Comparison of ENCODE assay signal across 8 cellular contexts in genomic region chr9:137187386-137187785, GRCh38. TPM values are rescaled to one million over a fixed set of nuclear protein-coding genes. Genes with fewer than 3 reads are reported as not detected.
DNase-seq lines count a peak whose midpoint lies in the region; ATAC-seq and TF ChIP-seq lines count a peak whose summit lies in the region.

No MANE protein-coding gene starts in this region.

- WGBS in esophagus muscularis mucosa: 84% methylated on average over 14 of the region's 15 CpGs
- WGBS in trophoblast cell (ENCODE audit: extremely low coverage, insufficient coverage, insufficient read length): no CpG with 5 or more reads among the region's 15 CpGs

- no peak for ATAC-seq in GM19035 (IDR thresholded peaks at IDR 0.05; ENCODE audit: unreplicated experiment)
- ATAC-seq in HG03175 (IDR thresholded peaks at IDR 0.05; ENCODE audit: unreplicated experiment): no peak

- no peak overlapping the region for H3K23ac ChIP-seq in trophoblast cell (ENCODE audit: low read length)

- no peaks in the 10 kb centered on the region for H3K9me3 Mint-ChIP-seq in Calu3 (ENCODE audit: low read depth, unreplicated experiment)

- H4K8ac ChIP-seq in trophoblast cell (ENCODE audit: low read depth, low read length): peak overlapping the region; percentile 97

- peak overlapping the region; percentile 71 for H4K12ac ChIP-seq in trophoblast cell (ENCODE audit: low read depth, low read length)

- no peak overlapping the region for H3K27ac Mint-ChIP-seq in Calu3 (ENCODE audit: unreplicated experiment)

- no peak overlapping the region for H2BK12ac ChIP-seq in trophoblast cell (ENCODE audit: low read length)

- no peak overlapping the region for H2BK5ac ChIP-seq in trophoblast cell (ENCODE audit: low read depth, low read length, poor library complexity)

- H3K36me3 ChIP-seq in Peyer's patch (peaks cover 0 to 65% (median 0%) of the 10 kb centered on the region in 3 donors), esophagus muscularis mucosa (peaks cover 41 to 76% (median 68%) of the 10 kb centered on the region in 4 donors), trophoblast cell (ENCODE audit: control insufficient read depth in 1 of 2, insufficient read depth in 2 of 2, low read length in 2 of 2) (peaks cover 71 to 72% of the 10 kb centered on the region in 2 experiments)

- no peak overlapping the region for H3K9ac ChIP-seq in trophoblast cell (ENCODE audit: low read length)

- peak overlapping the region; percentile 77 for H3K4ac ChIP-seq in trophoblast cell (ENCODE audit: low read depth, low read length)

- no peaks in the 10 kb centered on the region for H3K27me3 ChIP-seq in Peyer's patch
- no peaks in the 10 kb centered on the region for H3K27me3 ChIP-seq in esophagus muscularis mucosa
- no peaks in the 10 kb centered on the region for H3K27me3 ChIP-seq in trophoblast cell (ENCODE audit: insufficient read depth, low read length)

- CTCF ChIA-PET in Calu3 (lab: Charles Lee): no interaction called here

- no peak overlapping the region for H3K14ac ChIP-seq in trophoblast cell (ENCODE audit: low read length)

- peaks cover 12 to 52% (median 26%) of the 10 kb centered on the region in 4 donors for H3K4me1 ChIP-seq in Peyer's patch
- peaks cover 45 to 69% (median 54%) of the 10 kb centered on the region in 4 donors for H3K4me1 ChIP-seq in esophagus muscularis mucosa
- H3K4me1 ChIP-seq in trophoblast cell (ENCODE audit: control insufficient read depth in 1 of 2, insufficient read depth in 2 of 2, low read length in 2 of 2): peaks cover 17 to 18% of the 10 kb centered on the region in 2 experiments

- H2AK5ac ChIP-seq in trophoblast cell (ENCODE audit: low read length): no peak overlapping the region

- H3K27ac ChIP-seq in Peyer's patch (no peak overlapping the region), esophagus muscularis mucosa (replicated peaks in 1 of 4) (no peak overlapping the region), trophoblast cell (ENCODE audit: low read depth, low read length) (no peak overlapping the region)

- H3K18ac ChIP-seq in trophoblast cell (ENCODE audit: low read length): peak overlapping the region; percentile 78

- H4K91ac ChIP-seq in trophoblast cell (ENCODE audit: low read depth, low read length): no peak overlapping the region

- H2AFZ ChIP-seq in trophoblast cell (ENCODE audit: insufficient read depth, low read length, poor library complexity): no peak overlapping the region

- H3K79me1 ChIP-seq in trophoblast cell (ENCODE audit: low read length): peaks cover 5% of the 10 kb centered on the region

- H3K4me2 ChIP-seq in trophoblast cell (ENCODE audit: low read length): peak overlapping the region; percentile 90

- TF ChIP-seq EP300 in esophagus muscularis mucosa (IDR thresholded peaks at IDR 0.05): no peak

- intact Hi-C loops in Calu3 (cut with micrococcal nuclease; ENCODE audit: unreplicated experiment): no loop called here
- intact Hi-C loops in esophagus muscularis mucosa (cut with DNase I): loop anchor here (5.0 kb wide), 1 partner anchor 35 kb away; the partner anchor contains the start of gene RNF208

- H3K4me1 Mint-ChIP-seq in Calu3 (ENCODE audit: low read depth, unreplicated experiment): peaks cover 10% of the 10 kb centered on the region

- H3K4me3 ChIP-seq in Peyer's patch (peak overlapping the region; percentile 68 to 100 (median 88)), esophagus muscularis mucosa (peak overlapping the region; percentile 90 to 98 (median 94)), trophoblast cell (ENCODE audit: low read depth, low read length) (peak overlapping the region; percentile 93)

- H3K9me3 ChIP-seq in Peyer's patch (no peaks in the 10 kb centered on the region), esophagus muscularis mucosa (no peaks in the 10 kb centered on the region), trophoblast cell (ENCODE audit: insufficient read depth, low read depth, low read length) (peaks cover 2% of the 10 kb centered on the region)

- TF ChIP-seq CTCF in Calu3 (IDR thresholded peaks at IDR 0.05; ENCODE audit: unreplicated experiment) (no peak), Peyer's patch (IDR thresholded peaks at IDR 0.05) (no peak), esophagus muscularis mucosa (IDR thresholded peaks at IDR 0.05) (no peak)

- peak overlapping the region; percentile 98 for H3K4me3 Mint-ChIP-seq in Calu3 (ENCODE audit: low read depth, unreplicated experiment)

- no peak overlapping the region for H2BK120ac ChIP-seq in trophoblast cell (ENCODE audit: insufficient read depth, low read length, poor library complexity)

- H3K79me2 ChIP-seq in trophoblast cell (ENCODE audit: control insufficient read depth, insufficient read depth, low read length, poor library complexity): peaks cover 8% of the 10 kb centered on the region

- DNase-seq in Calu3: no peak
- no peak for DNase-seq in Peyer's patch
- no peak for DNase-seq in esophagus muscularis mucosa (ENCODE audit: extremely low spot score)
- no peak for DNase-seq in trophoblast cell
- DNase-seq in dedifferentiated amniotic fluid mesenchymal stem cell (ENCODE audit: extremely low spot score): no peak
- no peak for DNase-seq in Kasumi-1 (lab: John Stamatoyannopoulos, UW)

- no peak for TF ChIP-seq POLR2A in Peyer's patch (IDR thresholded peaks at IDR 0.05)
- no peak for TF ChIP-seq POLR2A in esophagus muscularis mucosa (IDR thresholded peaks at IDR 0.05; ENCODE audit: low read depth)

- H3K27me3 Mint-ChIP-seq in Calu3 (ENCODE audit: unreplicated experiment): no peaks in the 10 kb centered on the region

- H3K36me3 Mint-ChIP-seq in Calu3 (ENCODE audit: insufficient read depth, unreplicated experiment): peaks cover 49% of the 10 kb centered on the region

- no TSS peak for BruUV-seq in Calu3 (replicated peaks; lab: Mats Ljungman, UMichigan)

RNA-seq across cellular contexts. Expression of gene ANAPC2, which starts 1.0 kb away (rescaled TPM):
- total RNA-seq in Calu3 (2022): 49.4 and 51.4 TPM in 2 replicates
- total RNA-seq in Peyer's patch: 100 to 1,000 TPM in 2 of 4 donors, 10 to 100 TPM in 2; 37.7 to 118 (median 78.7) TPM
- 10 to 100 TPM; 18.7 to 28.7 (median 25.1) TPM for total RNA-seq in esophagus muscularis mucosa
- 22.5 and 23.1 TPM in 2 replicates for polyA plus RNA-seq in trophoblast cell (2013)

RNA-seq across cellular contexts. Expression of gene SSNA1, which starts 1.1 kb away (rescaled TPM):
- total RNA-seq in Calu3 (2022) (41.9 and 44.1 TPM in 2 replicates), Peyer's patch (10 to 100 TPM; 58.6 to 82.0 (median 71.6) TPM), esophagus muscularis mucosa (10 to 100 TPM; 58.2 to 99.5 (median 76.7) TPM)
- 58.2 and 59.7 TPM in 2 replicates for polyA plus RNA-seq in trophoblast cell (2013)

RNA-seq across cellular contexts. Expression of gene TPRN, which starts 13.2 kb away (rescaled TPM):
- total RNA-seq in Calu3 (2022): 18.3 and 20.3 TPM in 2 replicates
- total RNA-seq in Peyer's patch: 100 to 1,000 TPM in 3 of 4 donors, 10 to 100 TPM in 1; 28.1 to 167 (median 130) TPM
- total RNA-seq in esophagus muscularis mucosa: 10 to 100 TPM in 1 of 4 donors, 1 to 10 TPM in 3; 4.1 to 12.6 (median 7.7) TPM
- 11.1 and 11.8 TPM in 2 replicates for polyA plus RNA-seq in trophoblast cell (2013)

RNA-seq across cellular contexts. Expression of gene TMEM210, which starts 15.5 kb away (rescaled TPM):
- total RNA-seq in Calu3 (2022): not detected in 2 replicates
- total RNA-seq in Peyer's patch: not detected
- total RNA-seq in esophagus muscularis mucosa: not detected
- polyA plus RNA-seq in trophoblast cell (2013): not detected in 2 replicates

RNA-seq across cellular contexts. Expression of gene LRRC26, which starts 17.5 kb away (rescaled TPM):
- total RNA-seq in Calu3 (2022) (0.52 and 0.98 TPM in 2 replicates), Peyer's patch (10 to 100 TPM; 14.5 to 45.7 (median 34.1) TPM), esophagus muscularis mucosa (not detected)
- polyA plus RNA-seq in trophoblast cell (2013): not detected in 2 replicates
